ENCODE assay signal across 28 cellular contexts in genomic region chr2:75379811-75380210, GRCh38.
"Had no signal": no experiment of that assay in that cellular context is flagged by ENCODE, and none has a peak within 500 bp of the region (broad histone marks: within the 10 kb centered on the region; RNA-seq: fewer than 3 reads in every experiment).

No MANE protein-coding gene starts in this region.

- H3K4me1 ChIP-seq: colonic mucosa had no signal

- H3K4me1 Mint-ChIP-seq: activated CD4-positive, alpha-beta T cell treated with anti-CD3 and anti-CD28 coated beads, Interleukin-2, amount 10 ng/mL, durations not matched to agents 7 days and 5 days; activated naive CD4-positive, alpha-beta T cell treated with anti-CD3 and anti-CD28 coated beads, Interleukin-2, amount 10 ng/mL, durations not matched to agents 7 days and 5 days; activated naive CD8-positive, alpha-beta T cell treated with anti-CD3 and anti-CD28 coated beads for 36 hours; activated T-helper 17 cell treated with anti-CD3 and anti-CD28 coated beads, Interleukin-2, amount 50 U/mL, for 72 hours had no signal

- ATAC-seq: activated T-helper 17 cell treated with anti-CD3 and anti-CD28 coated beads, Interleukin-2, amount 50 U/mL, for 72 hours; K562; Panc1 had no signal

- DNase-seq: activated CD4-positive, alpha-beta memory T cell treated with anti-CD3 and anti-CD28 coated beads for 36 hours; activated CD4-positive, alpha-beta T cell treated with anti-CD3 and anti-CD28 coated beads, Interleukin-2, amount 10 ng/mL, durations not matched to agents 7 days and 5 days; activated CD4-positive, CD25-positive, alpha-beta regulatory T cell; activated CD8-positive, alpha-beta memory T cell treated with anti-CD3 and anti-CD28 coated beads for 24 hours; activated gamma-delta T cell; activated naive CD4-positive, alpha-beta T cell treated with anti-CD3 and anti-CD28 coated beads, Interleukin-2, amount 10 ng/mL, durations not matched to agents 7 days and 5 days; activated naive CD8-positive, alpha-beta T cell treated with anti-CD3 and anti-CD28 coated beads for 36 hours; activated T-cell treated with anti-CD3 and anti-CD28 coated beads for 4 hours; activated T-cell treated with anti-CD3 and anti-CD28 coated beads, Interleukin-2, amount 50 U/mL, for 48 hours; brain microvascular endothelial cell; caudate nucleus; colonic mucosa; Karpas-422; NCI-H1105 treated with DMSO at 0.1 percent for 48 hours; NCI-H1436 treated with DMSO at 0.1 percent for 48 hours; NCI-H187 treated with DMSO at 0.1 percent for 48 hours; NCI-H2081 treated with DMSO at 0.1 percent for 48 hours; NCI-H2227 treated with DMSO at 0.1 percent for 48 hours; NCI-H446 treated with DMSO at 0.1 percent for 48 hours; NCI-H524 treated with DMSO at 0.1 percent for 48 hours; NCI-H748 treated with DMSO at 0.1 percent for 48 hours; RPMI8226; SHP77; T1000 had no signal

- H3K36me3 Mint-ChIP-seq: activated CD4-positive, alpha-beta memory T cell treated with anti-CD3 and anti-CD28 coated beads for 36 hours; activated naive CD4-positive, alpha-beta T cell treated with anti-CD3 and anti-CD28 coated beads, Interleukin-2, amount 10 ng/mL, durations not matched to agents 7 days and 5 days had no signal

- H3K9me3 ChIP-seq: colonic mucosa had no signal

- H3K4me3 Mint-ChIP-seq: activated CD4-positive, alpha-beta memory T cell treated with anti-CD3 and anti-CD28 coated beads for 36 hours; activated CD4-positive, alpha-beta T cell treated with anti-CD3 and anti-CD28 coated beads, Interleukin-2, amount 10 ng/mL, durations not matched to agents 7 days and 5 days; activated naive CD4-positive, alpha-beta T cell treated with anti-CD3 and anti-CD28 coated beads, Interleukin-2, amount 10 ng/mL, durations not matched to agents 7 days and 5 days; activated naive CD8-positive, alpha-beta T cell treated with anti-CD3 and anti-CD28 coated beads for 36 hours; activated T-helper 17 cell treated with anti-CD3 and anti-CD28 coated beads, Interleukin-2, amount 50 U/mL, for 72 hours; T-helper 1 cell treated with Interleukin-12 subunit alpha and Interleukin-12 subunit beta and Interleukin-4 antibody, amounts not matched to agents 30 μg/mL and 1 μg/mL, for 36 hours had no signal

- H3K27me3 ChIP-seq: brain microvascular endothelial cell, colonic mucosa had no signal

- H3K27me3 Mint-ChIP-seq: activated naive CD4-positive, alpha-beta T cell treated with anti-CD3 and anti-CD28 coated beads, Interleukin-2, amount 10 ng/mL, durations not matched to agents 7 days and 5 days; activated naive CD8-positive, alpha-beta T cell treated with anti-CD3 and anti-CD28 coated beads for 36 hours had no signal

- H3K4me3 ChIP-seq: colonic mucosa, K562 had no signal

- H3K27ac ChIP-seq: brain microvascular endothelial cell, colonic mucosa had no signal

- H3K36me3 ChIP-seq: brain microvascular endothelial cell, colonic mucosa had no signal

- H3K27ac Mint-ChIP-seq: activated CD4-positive, alpha-beta memory T cell treated with anti-CD3 and anti-CD28 coated beads for 36 hours; activated CD4-positive, alpha-beta T cell treated with anti-CD3 and anti-CD28 coated beads, Interleukin-2, amount 10 ng/mL, durations not matched to agents 7 days and 5 days; activated naive CD4-positive, alpha-beta T cell treated with anti-CD3 and anti-CD28 coated beads, Interleukin-2, amount 10 ng/mL, durations not matched to agents 7 days and 5 days; activated naive CD8-positive, alpha-beta T cell treated with anti-CD3 and anti-CD28 coated beads for 36 hours; activated T-helper 17 cell treated with anti-CD3 and anti-CD28 coated beads, Interleukin-2, amount 50 U/mL, for 72 hours; T-helper 1 cell treated with Interleukin-12 subunit alpha and Interleukin-12 subunit beta and Interleukin-4 antibody, amounts not matched to agents 30 μg/mL and 1 μg/mL, for 36 hours had no signal

- H3K9me3 Mint-ChIP-seq: activated CD4-positive, alpha-beta memory T cell treated with anti-CD3 and anti-CD28 coated beads for 36 hours; activated CD4-positive, alpha-beta T cell treated with anti-CD3 and anti-CD28 coated beads, Interleukin-2, amount 10 ng/mL, durations not matched to agents 7 days and 5 days; activated naive CD4-positive, alpha-beta T cell treated with anti-CD3 and anti-CD28 coated beads, Interleukin-2, amount 10 ng/mL, durations not matched to agents 7 days and 5 days; activated T-helper 17 cell treated with anti-CD3 and anti-CD28 coated beads, Interleukin-2, amount 50 U/mL, for 72 hours; T-helper 1 cell treated with Interleukin-12 subunit alpha and Interleukin-12 subunit beta and Interleukin-4 antibody, amounts not matched to agents 30 μg/mL and 1 μg/mL, for 36 hours had no signal
